In the genomic region with DNA sequence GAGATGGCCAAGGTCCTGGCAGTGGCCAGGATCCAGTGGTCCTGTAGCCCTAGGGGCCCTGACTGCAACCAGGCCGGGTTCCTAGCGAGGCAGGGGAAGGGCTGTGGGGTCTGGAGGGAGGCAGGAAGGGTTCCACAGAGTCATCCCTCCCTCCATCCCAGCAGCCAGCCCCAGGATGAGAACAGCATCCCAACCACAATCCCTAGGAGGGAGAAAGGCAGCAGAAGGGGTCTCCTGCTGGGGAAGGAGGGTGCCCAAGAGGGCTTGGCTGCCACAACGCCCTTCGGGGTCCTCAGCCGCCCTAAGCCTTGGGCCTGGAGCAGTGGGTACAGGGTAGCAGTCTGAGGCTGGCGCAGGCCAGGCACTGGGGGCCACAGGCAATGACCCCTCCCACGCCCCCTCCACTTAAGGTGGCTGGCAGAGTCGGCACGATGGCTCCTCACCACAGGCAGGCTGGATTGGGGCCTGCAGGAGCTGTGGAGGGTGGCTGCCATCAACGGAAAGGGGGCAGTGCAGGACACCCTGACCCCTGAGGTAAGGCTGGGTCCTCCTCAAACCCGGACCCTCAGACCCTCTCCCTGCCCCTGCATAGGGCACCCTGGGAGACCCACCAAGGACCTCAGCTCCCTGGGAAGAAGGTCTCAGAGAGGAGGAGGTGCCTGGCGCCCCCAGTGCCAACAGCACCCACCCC, we compare ENCODE assay signal across 24 cellular contexts. TPM values are rescaled to one million over a fixed set of nuclear protein-coding genes. Genes with fewer than 3 reads are reported as not detected.
A peak's percentile ranks its signal among the peaks of the same experiment; 100 is the strongest.
DNase-seq lines count a peak whose midpoint lies in the region; ATAC-seq, FAIRE-seq and TF ChIP-seq lines count a peak whose summit lies in the region.
"Had no signal": no experiment of that assay in that cellular context is flagged by ENCODE, and none has a peak within 500 bp of the region (broad histone marks: within the 10 kb centered on the region; RNA-seq: fewer than 3 reads in every experiment).

No MANE protein-coding gene starts in this region.

- POLR2A ChIA-PET in RWPE1 (lab: Yijun Ruan, JAX; ENCODE audit: low non-redundant PET): no interaction called here

- H3K27ac Mint-ChIP-seq in activated naive CD4-positive, alpha-beta T cell treated with anti-CD3 and anti-CD28 coated beads, Interleukin-2, amount 50 U/mL, for 24 hours: peak overlapping the region; percentile 53
- no peak overlapping the region for H3K27ac Mint-ChIP-seq in activated naive CD4-positive, alpha-beta T cell treated with anti-CD3 and anti-CD28 coated beads, Interleukin-2, amount 10 ng/mL, durations not matched to agents 7 days and 5 days
- no peak overlapping the region for H3K27ac Mint-ChIP-seq in CD14-positive monocyte
- H3K27ac Mint-ChIP-seq: CD8-positive, alpha-beta T cell; IgD-negative memory B cell had no signal

- intact Hi-C loops in CD14-positive monocyte (cut with micrococcal nuclease) (no loop called here), kidney (cut with DNase I) (no loop called here), posterior vena cava (cut with DNase I) (no loop called here)

- no peak for DNase-seq in activated naive CD4-positive, alpha-beta T cell treated with anti-CD3 and anti-CD28 coated beads, Interleukin-2, amount 10 ng/mL, durations not matched to agents 7 days and 5 days
- DNase-seq in CD14-positive monocyte (ENCODE audit: low spot score): peak; percentile 33
- peak; percentile 61 for DNase-seq in kidney
- peak; percentile 58 for DNase-seq in posterior vena cava (ENCODE audit: low spot score)
- DNase-seq in RWPE1 (ENCODE audit: low spot score): no peak
- DNase-seq in NCI-H2107 treated with DMSO at 0.1 percent for 48 hours (lab: John Stamatoyannopoulos, UW; ENCODE audit: unreplicated experiment): no peak
- DNase-seq: 8988T; CD8-positive, alpha-beta T cell; DND-41; GM23248; NCI-H1105; NCI-H146; NCI-H2029; NCI-H226; NCI-H510A treated with DMSO at 0.1 percent for 48 hours; NCI-H748 treated with DMSO at 0.1 percent for 48 hours had no signal

- no peaks in the 10 kb centered on the region for H3K4me1 Mint-ChIP-seq in activated naive CD4-positive, alpha-beta T cell treated with anti-CD3 and anti-CD28 coated beads, Interleukin-2, amount 50 U/mL, for 24 hours
- no peaks in the 10 kb centered on the region for H3K4me1 Mint-ChIP-seq in activated naive CD4-positive, alpha-beta T cell treated with anti-CD3 and anti-CD28 coated beads, Interleukin-2, amount 10 ng/mL, durations not matched to agents 7 days and 5 days
- H3K4me1 Mint-ChIP-seq in CD14-positive monocyte: no peaks in the 10 kb centered on the region
- H3K4me1 Mint-ChIP-seq: IgD-negative memory B cell had no signal

- H3K4me3 Mint-ChIP-seq in activated naive CD4-positive, alpha-beta T cell treated with anti-CD3 and anti-CD28 coated beads, Interleukin-2, amount 50 U/mL, for 24 hours: no peak overlapping the region
- H3K4me3 Mint-ChIP-seq in activated naive CD4-positive, alpha-beta T cell treated with anti-CD3 and anti-CD28 coated beads, Interleukin-2, amount 10 ng/mL, durations not matched to agents 7 days and 5 days: no peak overlapping the region
- no peak overlapping the region for H3K4me3 Mint-ChIP-seq in CD14-positive monocyte
- H3K4me3 Mint-ChIP-seq: CD8-positive, alpha-beta T cell had no signal

- H3K9ac ChIP-seq in kidney (ENCODE audit: low read length in 2 of 2): no peak overlapping the region
- H3K9ac ChIP-seq: BLaER1 treated with 17β-estradiol and CSF1 and Interleukin-3, amounts not matched to agents 10 nM and 100 nM; GM23248 had no signal

- H3K27me3 Mint-ChIP-seq in activated naive CD4-positive, alpha-beta T cell treated with anti-CD3 and anti-CD28 coated beads, Interleukin-2, amount 50 U/mL, for 24 hours: no peaks in the 10 kb centered on the region
- H3K27me3 Mint-ChIP-seq in activated naive CD4-positive, alpha-beta T cell treated with anti-CD3 and anti-CD28 coated beads, Interleukin-2, amount 10 ng/mL, durations not matched to agents 7 days and 5 days: peaks cover 4% of the 10 kb centered on the region
- H3K27me3 Mint-ChIP-seq in CD14-positive monocyte (ENCODE audit: low read depth in 3 of 3): peaks cover 0 to 4% (median 1%) of the 10 kb centered on the region in 3 donors
- H3K27me3 Mint-ChIP-seq: IgD-negative memory B cell had no signal

- no peak for FAIRE-seq in kidney (lab: Jason Lieb, UNC)
- FAIRE-seq: GM12878 had no signal

- H3K9me3 ChIP-seq in kidney (ENCODE audit: control insufficient read depth in 1 of 2, low read length in 2 of 2): no peaks in the 10 kb centered on the region

- no peaks in the 10 kb centered on the region for H3K36me3 Mint-ChIP-seq in activated naive CD4-positive, alpha-beta T cell treated with anti-CD3 and anti-CD28 coated beads, Interleukin-2, amount 50 U/mL, for 24 hours
- H3K36me3 Mint-ChIP-seq in activated naive CD4-positive, alpha-beta T cell treated with anti-CD3 and anti-CD28 coated beads, Interleukin-2, amount 10 ng/mL, durations not matched to agents 7 days and 5 days: no peaks in the 10 kb centered on the region
- no peaks in the 10 kb centered on the region for H3K36me3 Mint-ChIP-seq in CD14-positive monocyte
- H3K36me3 Mint-ChIP-seq: CD8-positive, alpha-beta T cell; IgD-negative memory B cell had no signal

- no peak overlapping the region for H3K27ac ChIP-seq in kidney (ENCODE audit: low read depth in 2 of 2, low read length in 2 of 2)
- no peak overlapping the region for H3K27ac ChIP-seq in RWPE1
- H3K27ac ChIP-seq: BLaER1 treated with 17β-estradiol and CSF1 and Interleukin-3, amounts not matched to agents 10 nM and 100 nM; GM23248; SJSA1 had no signal

- H3K4me1 ChIP-seq in kidney (ENCODE audit: control insufficient read depth in 1 of 2, insufficient read depth in 1 of 2, low read depth in 1 of 2, low read length in 2 of 2): no peaks in the 10 kb centered on the region
- H3K4me1 ChIP-seq: SJSA1 had no signal

- CTCF ChIA-PET in activated naive CD4-positive, alpha-beta T cell treated with anti-CD3 and anti-CD28 coated beads, Interleukin-2, amount 10 ng/mL, durations not matched to agents 7 days and 5 days (lab: Charles Lee): no interaction called here
- CTCF ChIA-PET in RWPE1 (lab: Yijun Ruan, JAX): no interaction called here

- H3K36me3 ChIP-seq in kidney (ENCODE audit: control insufficient read depth in 1 of 2, insufficient read depth in 2 of 2, low read length in 2 of 2): no peaks in the 10 kb centered on the region
- H3K36me3 ChIP-seq: BLaER1 treated with 17β-estradiol and CSF1 and Interleukin-3, amounts not matched to agents 10 nM and 100 nM; SJSA1 had no signal

- H3K4me3 ChIP-seq in kidney (ENCODE audit: low read length in 2 of 2): no peak overlapping the region
- H3K4me3 ChIP-seq: BLaER1 treated with 17β-estradiol and CSF1 and Interleukin-3, amounts not matched to agents 10 nM and 100 nM; GM12878; GM23248; SJSA1 had no signal

- H3K9me3 Mint-ChIP-seq in activated naive CD4-positive, alpha-beta T cell treated with anti-CD3 and anti-CD28 coated beads, Interleukin-2, amount 50 U/mL, for 24 hours: no peaks in the 10 kb centered on the region
- no peaks in the 10 kb centered on the region for H3K9me3 Mint-ChIP-seq in activated naive CD4-positive, alpha-beta T cell treated with anti-CD3 and anti-CD28 coated beads, Interleukin-2, amount 10 ng/mL, durations not matched to agents 7 days and 5 days
- H3K9me3 Mint-ChIP-seq in CD14-positive monocyte: peaks cover 0 to 3% (median 0%) of the 10 kb centered on the region in 7 donors
- H3K9me3 Mint-ChIP-seq: CD8-positive, alpha-beta T cell; IgD-negative memory B cell had no signal

- TF ChIP-seq CTCF in CD14-positive monocyte (IDR thresholded peaks at IDR 0.05) (no peak), kidney (IDR thresholded peaks at IDR 0.05; ENCODE audit: borderline replicate concordance, extremely low read depth, insufficient read depth) (no peak), RWPE1 (conservative IDR thresholded peaks at IDR 0.05; ENCODE audit: low read depth) (no peak)

- ATAC-seq in HG02642 (IDR thresholded peaks at IDR 0.05; ENCODE audit: poor library complexity, unreplicated experiment): no peak
- ATAC-seq: CD8-positive, alpha-beta T cell; GM12878; HCT116; Panc1 had no signal

RNA-seq across cellular contexts. Expression of a gene that starts 7.2 kb away (rescaled TPM):
- polyA plus RNA-seq in CD14-positive monocyte (not detected), kidney (ENCODE audit: insufficient read depth, low read depth, low replicate concordance) (85.9 TPM)
- total RNA-seq in kidney (5.3 TPM), posterior vena cava (not detected)
- total RNA-seq: CD8-positive, alpha-beta T cell; GM12878; GM23248; SJSA1 had no signal
- polyA plus RNA-seq: GM12878, GM23248, IgD-negative memory B cell had no signal

RNA-seq across cellular contexts. Expression of a gene that starts 42.5 kb away (rescaled TPM):
- not detected for polyA plus RNA-seq in CD14-positive monocyte
- 9.4 TPM for total RNA-seq in kidney
- 105 TPM for polyA plus RNA-seq in kidney (ENCODE audit: insufficient read depth, low read depth, low replicate concordance)
- total RNA-seq in posterior vena cava: under 1 TPM; 0.28 to 0.29 TPM
- total RNA-seq: CD8-positive, alpha-beta T cell; GM12878; GM23248; SJSA1 had no signal
- polyA plus RNA-seq: GM23248, IgD-negative memory B cell had no signal

Comparison
In these comparisons a context has a peak if more than half of its experiments do, and no peak if none do; other contexts are left out.
1. DNase-seq: peak in CD14-positive monocyte (single experiment), kidney (single experiment) and posterior vena cava (single experiment); none in activated naive CD4-positive, alpha-beta T cell treated with anti-CD3 and anti-CD28 coated beads, Interleukin-2, amount 10 ng/mL, durations not matched to agents 7 days and 5 days (single experiment), RWPE1 (single experiment) and NCI-H2107 treated with DMSO at 0.1 percent for 48 hours (single experiment).